ENCODE assay signal across 10 cellular contexts in genomic region chr2:8535821-8536685, GRCh38.
DNase-seq lines count a peak whose midpoint lies in the region; ATAC-seq and TF ChIP-seq lines count a peak whose summit lies in the region.
"Had no signal": no experiment of that assay in that cellular context is flagged by ENCODE, and none has a peak within 500 bp of the region (broad histone marks: within the 10 kb centered on the region; RNA-seq: fewer than 3 reads in every experiment).

No MANE protein-coding gene starts in this region.

- H3K4me1 ChIP-seq in HCT116 (ENCODE audit: control insufficient read depth in 1 of 2, insufficient read depth in 2 of 2, low read length in 2 of 2) (no peaks in the 10 kb centered on the region), SK-N-SH (ENCODE audit: control insufficient read depth in 1 of 2, insufficient read depth in 2 of 2, low read depth in 1 of 2, low read length in 1 of 2) (peaks cover 4 to 69% of the 10 kb centered on the region in 2 experiments; a peak in 3 of 4 replicates), smooth muscle cell (ENCODE audit: low read depth) (peaks cover 19% of the 10 kb centered on the region)

- WGBS in SK-N-SH (ENCODE audit: low lambda C conversion rate): 83% methylated on average over 19 of the region's 19 CpGs
- 46% methylated on average over 19 of the region's 19 CpGs for WGBS in smooth muscle cell (ENCODE audit: low lambda C conversion rate)

- RAD21 ChIA-PET in HCT116 (lab: Charles Lee; ENCODE audit: low non-redundant PET in 1 of 2, low total read pairs in 2 of 2, uncharacterized antibody in 2 of 2, unreplicated experiment in 2 of 2): no interaction called here

- no peaks in the 10 kb centered on the region for H3K27me3 ChIP-seq in HCT116 (ENCODE audit: insufficient read depth, low read length)
- H3K27me3 ChIP-seq in SK-N-SH (ENCODE audit: insufficient read depth): no peaks in the 10 kb centered on the region
- H3K27me3 ChIP-seq in smooth muscle cell (ENCODE audit: low read depth): no peaks in the 10 kb centered on the region

- H3K9me2 ChIP-seq in HCT116 (ENCODE audit: insufficient read depth) (no peaks in the 10 kb centered on the region), SK-N-SH (no peaks in the 10 kb centered on the region)

- H3K4me3 Mint-ChIP-seq in WTC11: no peak overlapping the region

- H3K79me2 ChIP-seq in HCT116 (ENCODE audit: insufficient read depth, low read length) (no peaks in the 10 kb centered on the region), SK-N-SH (ENCODE audit: insufficient read depth) (no peaks in the 10 kb centered on the region), smooth muscle cell (ENCODE audit: low read depth) (no peaks in the 10 kb centered on the region)

- TF ChIP-seq RAD21 in HCT116 (IDR thresholded peaks at IDR 0.05; ENCODE audit: low read depth) (no peak), SK-N-SH (IDR thresholded peaks at IDR 0.05; ENCODE audit: low read length) (no peak)

- POLR2A ChIA-PET in HCT116 (lab: Charles Lee): no interaction called here
- POLR2A ChIA-PET in SK-N-SH (lab: Yijun Ruan, JAX): interaction anchor here (1.1 to 11.0 kb wide), 2 partner anchors 10 to 144 kb away, joined by 4 to 154 read pairs; partner anchors contain the start of gene ID2
- POLR2A ChIA-PET in WTC11 (lab: Charles Lee): no interaction called here

- no TSS peak for BruUV-seq in HCT116 (replicated peaks; lab: Mats Ljungman, UMichigan)

- TF ChIP-seq CTCF in HCT116 (IDR thresholded peaks at IDR 0.05 in 2 of 3, conservative IDR thresholded peaks at IDR 0.05 in 1 of 3; ENCODE audit: borderline replicate concordance in 1 of 3, insufficient read depth in 1 of 3, low read depth in 2 of 3, low read length in 2 of 3): no peak
- no peak for TF ChIP-seq CTCF in SK-N-SH (IDR thresholded peaks at IDR 0.05)
- no peak for TF ChIP-seq CTCF in smooth muscle cell (IDR thresholded peaks at IDR 0.05; ENCODE audit: borderline replicate concordance, insufficient read depth, poor library complexity, severe bottlenecking)
- TF ChIP-seq CTCF in WTC11 (IDR thresholded peaks at IDR 0.05): no peak

- H3K4me2 ChIP-seq in HCT116 (ENCODE audit: low read length) (no peak overlapping the region), SK-N-SH (no peak overlapping the region), smooth muscle cell (peak overlapping the region; percentile 66)

- TF ChIP-seq POLR2A in HCT116 (IDR thresholded peaks at IDR 0.05; ENCODE audit: borderline replicate concordance, extremely low read depth, insufficient read depth, insufficient read length): no peak

- H3K9me3 Mint-ChIP-seq in WTC11: peaks cover 18% of the 10 kb centered on the region

- no peak overlapping the region for H3K9ac ChIP-seq in HCT116 (ENCODE audit: low read length)
- no peak overlapping the region for H3K9ac ChIP-seq in SK-N-SH
- H3K9ac ChIP-seq in smooth muscle cell (ENCODE audit: low read depth): no peak overlapping the region

- intact Hi-C loops in HCT116 (cut with micrococcal nuclease) (no loop called here), head of caudate nucleus (cut with DNase I) (loop anchor here (10.0 kb wide), 1 partner anchor 139 kb away; no protein-coding TSS in a partner anchor)

- no peak for ATAC-seq in HCT116
- ATAC-seq in WTC11: no peak
- ATAC-seq in HG03571 (IDR thresholded peaks at IDR 0.05; ENCODE audit: unreplicated experiment): no peak
- no peak for ATAC-seq in GM21515 (IDR thresholded peaks at IDR 0.05; ENCODE audit: unreplicated experiment)

- H3K27ac Mint-ChIP-seq in WTC11: no peak overlapping the region

- peaks cover 3 to 10% of the 10 kb centered on the region in 2 experiments; a peak in 2 of 4 replicates for H3K9me3 ChIP-seq in HCT116 (ENCODE audit: control insufficient read depth in 1 of 2, insufficient read depth in 1 of 2, low read depth in 1 of 2, low read length in 2 of 2)
- no peaks in the 10 kb centered on the region for H3K9me3 ChIP-seq in SK-N-SH
- H3K9me3 ChIP-seq in smooth muscle cell (replicated peaks; ENCODE audit: low read depth): peaks cover 3% of the 10 kb centered on the region

- H3K4me3 ChIP-seq in HCT116 (replicated peaks in 1 of 2; ENCODE audit: low read depth in 1 of 2, low read length in 2 of 2): no peak overlapping the region
- H3K4me3 ChIP-seq in SK-N-SH (ENCODE audit: low read depth in 2 of 2, low read length in 1 of 2): no peak overlapping the region
- no peak overlapping the region for H3K4me3 ChIP-seq in smooth muscle cell

- no peak for TF ChIP-seq EP300 in SK-N-SH (IDR thresholded peaks at IDR 0.05; ENCODE audit: borderline replicate concordance in 1 of 2, low read depth in 1 of 2, low read length in 1 of 2)

- H3K27ac ChIP-seq in HCT116 (ENCODE audit: low read depth, low read length) (no peak overlapping the region), SK-N-SH (ENCODE audit: low read depth in 2 of 2, low read length in 1 of 2) (peak overlapping the region in 1 of 2 experiments; percentile 86; a peak in 2 of 4 replicates), smooth muscle cell (ENCODE audit: low read depth) (no peak overlapping the region)

- CTCF ChIA-PET in HCT116 (lab: Charles Lee): no interaction called here
- CTCF ChIA-PET in SK-N-SH (lab: Yijun Ruan, JAX): interaction anchor here (0.9 to 3.2 kb wide), 4 partner anchors 9 to 1109 kb away, joined by 3 to 12 read pairs (median 4); no protein-coding TSS in a partner anchor
- CTCF ChIA-PET in WTC11 (lab: Charles Lee): interaction anchor here (1.2 kb wide), 1 partner anchor 9 kb away, joined by 3 read pairs; no protein-coding TSS in a partner anchor

- peaks cover 9% of the 10 kb centered on the region for H3K36me3 Mint-ChIP-seq in WTC11

- H4K20me1 ChIP-seq in HCT116 (ENCODE audit: insufficient read depth) (no peaks in the 10 kb centered on the region), SK-N-SH (ENCODE audit: insufficient read depth) (no peaks in the 10 kb centered on the region), smooth muscle cell (ENCODE audit: low read depth) (no peaks in the 10 kb centered on the region)

- H3F3A ChIP-seq in SK-N-SH (replicated peaks; ENCODE audit: insufficient read depth) (no peaks in the 10 kb centered on the region), smooth muscle cell (ENCODE audit: low read depth) (peaks cover 6% of the 10 kb centered on the region)

- 0 out of 2 replicates have a peak, but pooled peaks cover 8% of the 10 kb centered on the region for H3K4me1 Mint-ChIP-seq in WTC11

- DNase-seq in HCT116 (ENCODE audit: low read depth, low spot score) (no peak), SK-N-SH (peak; percentile 58), head of caudate nucleus (peak in 39 of 42 donors; percentile 9 to 86 (median 53)), smooth muscle cell (lab: John Stamatoyannopoulos, UW; ENCODE audit: unreplicated experiment) (no peak), WTC11 (ENCODE audit: low spot score) (no peak), NCI-H1105 treated with DMSO at 0.1 percent for 48 hours (lab: John Stamatoyannopoulos, UW) (no peak)
- DNase-seq: dermis blood vessel endothelial cell, NCI-H1092 treated with DMSO at 0.1 percent for 48 hours had no signal

- H2AFZ ChIP-seq in HCT116 (ENCODE audit: low read depth, low read length, poor library complexity, severe bottlenecking) (no peak overlapping the region), SK-N-SH (ENCODE audit: low read depth) (no peak overlapping the region), smooth muscle cell (ENCODE audit: low read depth) (peak overlapping the region; percentile 9)

- no peaks in the 10 kb centered on the region for H3K27me3 Mint-ChIP-seq in WTC11 (ENCODE audit: low read depth)

- H3K36me3 ChIP-seq in HCT116 (ENCODE audit: control insufficient read depth in 1 of 2, insufficient read depth in 2 of 2, low read length in 2 of 2): no peaks in the 10 kb centered on the region
- no peaks in the 10 kb centered on the region for H3K36me3 ChIP-seq in SK-N-SH (replicated peaks in 1 of 2; ENCODE audit: control insufficient read depth in 1 of 2, insufficient read depth in 2 of 2, low read length in 1 of 2)
- no peaks in the 10 kb centered on the region for H3K36me3 ChIP-seq in smooth muscle cell (ENCODE audit: low read depth)

TF ChIP-seq in HCT116, 20 proteins besides CTCF, POLR2A, EP300 and RAD21:
- TF ChIP-seq MAX (IDR thresholded peaks at IDR 0.05) (no peak), ZFX (IDR thresholded peaks at IDR 0.05) (0 out of 2 replicates have a peak, but pooled peaks have one; percentile 20), SP1 (IDR thresholded peaks at IDR 0.05; ENCODE audit: low read depth) (no peak)

TF ChIP-seq in SK-N-SH, 30 proteins besides CTCF, POLR2A, EP300 and RAD21 (continues in another document):
- TF ChIP-seq IRF3 (IDR thresholded peaks at IDR 0.05; ENCODE audit: low read depth, low read length): no peak
- no peak for TF ChIP-seq GATA2 (CRISPR knock-in tag; IDR thresholded peaks at IDR 0.05)
- TF ChIP-seq SMC3 (IDR thresholded peaks at IDR 0.05; ENCODE audit: low read depth, low read length): no peak
- no peak for TF ChIP-seq TEAD4 (IDR thresholded peaks at IDR 0.05; ENCODE audit: borderline replicate concordance, insufficient read depth)
- TF ChIP-seq FOXJ3 (CRISPR knock-in tag; IDR thresholded peaks at IDR 0.05): peak; percentile 85; the same call in 1 of the 2 replicates
- no peak for TF ChIP-seq FOSL2 (IDR thresholded peaks at IDR 0.05; ENCODE audit: borderline replicate concordance, low read depth)

TF ChIP-seq in WTC11, 78 proteins besides CTCF, POLR2A, EP300 and RAD21 (continues in another document):
- TF ChIP-seq ATF6 (CRISPR knock-in tag; IDR thresholded peaks at IDR 0.05): no peak
- TF ChIP-seq E2F1 (CRISPR knock-in tag; IDR thresholded peaks at IDR 0.05): no peak
- no peak for TF ChIP-seq NFE2L1 (CRISPR knock-in tag; IDR thresholded peaks at IDR 0.05)

Comparison
In these comparisons a context has a peak if more than half of its experiments do, and no peak if none do; other contexts are left out.
1. DNase-seq: peak in SK-N-SH (single experiment) and head of caudate nucleus (39 of 42); none in HCT116 (single experiment), smooth muscle cell (single experiment), WTC11 (single experiment) and NCI-H1105 treated with DMSO at 0.1 percent for 48 hours (single experiment).